1 cellular context compared by ENCODE assay signal in the genomic region with DNA sequence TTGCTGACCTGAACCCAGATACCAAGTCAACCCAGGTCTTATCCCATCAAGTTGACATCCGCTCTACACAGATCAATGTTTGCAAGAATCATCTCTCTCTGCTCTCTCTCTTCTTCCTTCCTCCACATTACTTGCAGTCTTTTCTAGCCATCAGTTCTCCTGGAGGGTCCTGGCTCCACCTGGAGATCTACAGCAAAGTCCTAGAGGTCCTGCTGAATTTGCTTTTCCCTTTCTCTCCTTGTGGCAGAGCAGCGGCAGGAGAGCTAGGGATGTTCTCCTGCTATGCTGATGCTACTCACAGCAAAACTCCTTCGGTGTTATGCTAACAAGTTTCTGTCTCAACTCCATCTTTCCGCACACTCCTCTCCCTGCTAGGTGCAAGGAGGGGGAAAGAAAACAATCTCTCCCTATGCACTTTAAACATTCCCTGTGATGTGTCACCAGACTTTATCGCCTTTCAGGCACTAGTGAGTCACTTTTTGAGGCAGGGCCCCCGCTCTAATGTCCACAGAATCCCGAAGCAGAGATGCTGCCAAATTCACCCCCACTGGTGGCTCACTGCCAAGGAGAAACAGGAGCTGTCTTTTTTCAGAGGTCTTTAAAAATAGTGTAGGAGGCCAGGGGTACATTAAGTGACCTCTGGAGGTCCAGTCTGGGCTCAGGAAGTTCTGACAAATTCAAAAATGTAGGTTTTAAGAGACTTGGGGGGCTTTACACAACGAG.
TF ChIP-seq lines count a peak whose summit lies in the region.

No MANE protein-coding gene starts in this region.

TF ChIP-seq in HepG2, 621 proteins besides CTCF, POLR2A, EP300 and RAD21 (continued from another document and continues in another):
- TF ChIP-seq AFF4 (CRISPR knock-in tag; IDR thresholded peaks at IDR 0.05) (peak; percentile 71), PRMT3 (CRISPR knock-in tag; IDR thresholded peaks at IDR 0.05; ENCODE audit: borderline replicate concordance, low read depth) (no peak), EEA1 (CRISPR knock-in tag; IDR thresholded peaks at IDR 0.05; ENCODE audit: borderline replicate concordance) (no peak), ZFP36L1 (CRISPR knock-in tag; IDR thresholded peaks at IDR 0.05) (0 out of 2 replicates have a peak, but pooled peaks have one; percentile 18), ZBTB20 (CRISPR knock-in tag; IDR thresholded peaks at IDR 0.05; ENCODE audit: borderline replicate concordance, low read depth) (no peak), SMARCE1 (IDR thresholded peaks at IDR 0.05; ENCODE audit: borderline replicate concordance) (no peak), ZNF550 (CRISPR knock-in tag; IDR thresholded peaks at IDR 0.05; ENCODE audit: borderline replicate concordance) (no peak), ZNF17 (CRISPR knock-in tag; IDR thresholded peaks at IDR 0.05) (no peak), SP2 (CRISPR knock-in tag; IDR thresholded peaks at IDR 0.05) (no peak), ZNF674 (CRISPR knock-in tag; IDR thresholded peaks at IDR 0.05; ENCODE audit: low read depth) (no peak), IRX3 (CRISPR knock-in tag; IDR thresholded peaks at IDR 0.05; ENCODE audit: borderline replicate concordance, low read depth) (no peak), ZNF331 (CRISPR knock-in tag; IDR thresholded peaks at IDR 0.05) (peak; percentile 79; the same call in 1 of the 2 replicates), PHF20 (CRISPR knock-in tag; IDR thresholded peaks at IDR 0.05) (no peak), MEF2D (CRISPR knock-in tag; IDR thresholded peaks at IDR 0.05) (no peak), REPIN1 (CRISPR knock-in tag; IDR thresholded peaks at IDR 0.05; ENCODE audit: borderline replicate concordance, low read depth) (no peak), HNRNPK (IDR thresholded peaks at IDR 0.05; ENCODE audit: low read depth, low read length, poor library complexity, severe bottlenecking) (no peak), PLRG1 (conservative IDR thresholded peaks at IDR 0.05) (no peak), ZNF3 (CRISPR knock-in tag; IDR thresholded peaks at IDR 0.05) (no peak), ZNF709 (CRISPR knock-in tag; IDR thresholded peaks at IDR 0.05) (no peak), PHF21A (CRISPR knock-in tag; IDR thresholded peaks at IDR 0.05) (peak; percentile 45; the same call in 1 of the 2 replicates), ZFP82 (CRISPR knock-in tag; IDR thresholded peaks at IDR 0.05; ENCODE audit: borderline replicate concordance) (no peak), SMARCC2 (IDR thresholded peaks at IDR 0.05) (no peak), ZNF251 (CRISPR knock-in tag; IDR thresholded peaks at IDR 0.05) (no peak), ZNF616 (CRISPR knock-in tag; IDR thresholded peaks at IDR 0.05; ENCODE audit: low read depth) (no peak)
- TF ChIP-seq, protein P1, sequence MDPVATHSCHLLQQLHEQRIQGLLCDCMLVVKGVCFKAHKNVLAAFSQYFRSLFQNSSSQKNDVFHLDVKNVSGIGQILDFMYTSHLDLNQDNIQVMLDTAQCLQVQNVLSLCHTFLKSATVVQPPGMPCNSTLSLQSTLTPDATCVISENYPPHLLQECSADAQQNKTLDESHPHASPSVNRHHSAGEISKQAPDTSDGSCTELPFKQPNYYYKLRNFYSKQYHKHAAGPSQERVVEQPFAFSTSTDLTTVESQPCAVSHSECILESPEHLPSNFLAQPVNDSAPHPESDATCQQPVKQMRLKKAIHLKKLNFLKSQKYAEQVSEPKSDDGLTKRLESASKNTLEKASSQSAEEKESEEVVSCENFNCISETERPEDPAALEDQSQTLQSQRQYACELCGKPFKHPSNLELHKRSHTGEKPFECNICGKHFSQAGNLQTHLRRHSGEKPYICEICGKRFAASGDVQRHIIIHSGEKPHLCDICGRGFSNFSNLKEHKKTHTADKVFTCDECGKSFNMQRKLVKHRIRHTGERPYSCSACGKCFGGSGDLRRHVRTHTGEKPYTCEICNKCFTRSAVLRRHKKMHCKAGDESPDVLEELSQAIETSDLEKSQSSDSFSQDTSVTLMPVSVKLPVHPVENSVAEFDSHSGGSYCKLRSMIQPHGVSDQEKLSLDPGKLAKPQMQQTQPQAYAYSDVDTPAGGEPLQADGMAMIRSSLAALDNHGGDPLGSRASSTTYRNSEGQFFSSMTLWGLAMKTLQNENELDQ (CRISPR knock-in tag; IDR thresholded peaks at IDR 0.05; ENCODE audit: borderline replicate concordance) = no peak
- TF ChIP-seq, protein P2, sequence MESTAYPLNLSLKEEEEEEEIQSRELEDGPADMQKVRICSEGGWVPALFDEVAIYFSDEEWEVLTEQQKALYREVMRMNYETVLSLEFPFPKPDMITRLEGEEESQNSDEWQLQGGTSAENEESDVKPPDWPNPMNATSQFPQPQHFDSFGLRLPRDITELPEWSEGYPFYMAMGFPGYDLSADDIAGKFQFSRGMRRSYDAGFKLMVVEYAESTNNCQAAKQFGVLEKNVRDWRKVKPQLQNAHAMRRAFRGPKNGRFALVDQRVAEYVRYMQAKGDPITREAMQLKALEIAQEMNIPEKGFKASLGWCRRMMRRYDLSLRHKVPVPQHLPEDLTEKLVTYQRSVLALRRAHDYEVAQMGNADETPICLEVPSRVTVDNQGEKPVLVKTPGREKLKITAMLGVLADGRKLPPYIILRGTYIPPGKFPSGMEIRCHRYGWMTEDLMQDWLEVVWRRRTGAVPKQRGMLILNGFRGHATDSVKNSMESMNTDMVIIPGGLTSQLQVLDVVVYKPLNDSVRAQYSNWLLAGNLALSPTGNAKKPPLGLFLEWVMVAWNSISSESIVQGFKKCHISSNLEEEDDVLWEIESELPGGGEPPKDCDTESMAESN (CRISPR knock-in tag; conservative IDR thresholded peaks at IDR 0.05) = no peak
- TF ChIP-seq, protein P3, sequence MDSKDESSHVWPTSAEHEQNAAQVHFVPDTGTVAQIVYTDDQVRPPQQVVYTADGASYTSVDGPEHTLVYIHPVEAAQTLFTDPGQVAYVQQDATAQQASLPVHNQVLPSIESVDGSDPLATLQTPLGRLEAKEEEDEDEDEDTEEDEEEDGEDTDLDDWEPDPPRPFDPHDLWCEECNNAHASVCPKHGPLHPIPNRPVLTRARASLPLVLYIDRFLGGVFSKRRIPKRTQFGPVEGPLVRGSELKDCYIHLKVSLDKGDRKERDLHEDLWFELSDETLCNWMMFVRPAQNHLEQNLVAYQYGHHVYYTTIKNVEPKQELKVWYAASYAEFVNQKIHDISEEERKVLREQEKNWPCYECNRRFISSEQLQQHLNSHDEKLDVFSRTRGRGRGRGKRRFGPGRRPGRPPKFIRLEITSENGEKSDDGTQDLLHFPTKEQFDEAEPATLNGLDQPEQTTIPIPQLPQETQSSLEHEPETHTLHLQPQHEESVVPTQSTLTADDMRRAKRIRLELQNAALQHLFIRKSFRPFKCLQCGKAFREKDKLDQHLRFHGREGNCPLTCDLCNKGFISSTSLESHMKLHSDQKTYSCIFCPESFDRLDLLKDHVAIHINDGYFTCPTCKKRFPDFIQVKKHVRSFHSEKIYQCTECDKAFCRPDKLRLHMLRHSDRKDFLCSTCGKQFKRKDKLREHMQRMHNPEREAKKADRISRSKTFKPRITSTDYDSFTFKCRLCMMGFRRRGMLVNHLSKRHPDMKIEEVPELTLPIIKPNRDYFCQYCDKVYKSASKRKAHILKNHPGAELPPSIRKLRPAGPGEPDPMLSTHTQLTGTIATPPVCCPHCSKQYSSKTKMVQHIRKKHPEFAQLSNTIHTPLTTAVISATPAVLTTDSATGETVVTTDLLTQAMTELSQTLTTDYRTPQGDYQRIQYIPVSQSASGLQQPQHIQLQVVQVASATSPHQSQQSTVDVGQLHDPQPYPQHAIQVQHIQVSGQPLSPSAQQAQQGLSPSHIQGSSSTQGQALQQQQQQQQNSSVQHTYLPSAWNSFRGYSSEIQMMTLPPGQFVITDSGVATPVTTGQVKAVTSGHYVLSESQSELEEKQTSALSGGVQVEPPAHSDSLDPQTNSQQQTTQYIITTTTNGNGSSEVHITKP (CRISPR knock-in tag; IDR thresholded peaks at IDR 0.05; ENCODE audit: low read depth) = peak; percentile 86
- TF ChIP-seq, protein P4, sequence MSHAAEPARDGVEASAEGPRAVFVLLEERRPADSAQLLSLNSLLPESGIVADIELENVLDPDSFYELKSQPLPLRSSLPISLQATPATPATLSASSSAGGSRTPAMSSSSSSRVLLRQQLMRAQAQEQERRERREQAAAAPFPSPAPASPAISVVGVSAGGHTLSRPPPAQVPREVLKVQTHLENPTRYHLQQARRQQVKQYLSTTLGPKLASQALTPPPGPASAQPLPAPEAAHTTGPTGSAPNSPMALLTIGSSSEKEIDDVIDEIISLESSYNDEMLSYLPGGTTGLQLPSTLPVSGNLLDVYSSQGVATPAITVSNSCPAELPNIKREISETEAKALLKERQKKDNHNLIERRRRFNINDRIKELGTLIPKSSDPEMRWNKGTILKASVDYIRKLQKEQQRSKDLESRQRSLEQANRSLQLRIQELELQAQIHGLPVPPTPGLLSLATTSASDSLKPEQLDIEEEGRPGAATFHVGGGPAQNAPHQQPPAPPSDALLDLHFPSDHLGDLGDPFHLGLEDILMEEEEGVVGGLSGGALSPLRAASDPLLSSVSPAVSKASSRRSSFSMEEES (CRISPR knock-in tag; IDR thresholded peaks at IDR 0.05) = peak; percentile 80
- TF ChIP-seq, protein P5, sequence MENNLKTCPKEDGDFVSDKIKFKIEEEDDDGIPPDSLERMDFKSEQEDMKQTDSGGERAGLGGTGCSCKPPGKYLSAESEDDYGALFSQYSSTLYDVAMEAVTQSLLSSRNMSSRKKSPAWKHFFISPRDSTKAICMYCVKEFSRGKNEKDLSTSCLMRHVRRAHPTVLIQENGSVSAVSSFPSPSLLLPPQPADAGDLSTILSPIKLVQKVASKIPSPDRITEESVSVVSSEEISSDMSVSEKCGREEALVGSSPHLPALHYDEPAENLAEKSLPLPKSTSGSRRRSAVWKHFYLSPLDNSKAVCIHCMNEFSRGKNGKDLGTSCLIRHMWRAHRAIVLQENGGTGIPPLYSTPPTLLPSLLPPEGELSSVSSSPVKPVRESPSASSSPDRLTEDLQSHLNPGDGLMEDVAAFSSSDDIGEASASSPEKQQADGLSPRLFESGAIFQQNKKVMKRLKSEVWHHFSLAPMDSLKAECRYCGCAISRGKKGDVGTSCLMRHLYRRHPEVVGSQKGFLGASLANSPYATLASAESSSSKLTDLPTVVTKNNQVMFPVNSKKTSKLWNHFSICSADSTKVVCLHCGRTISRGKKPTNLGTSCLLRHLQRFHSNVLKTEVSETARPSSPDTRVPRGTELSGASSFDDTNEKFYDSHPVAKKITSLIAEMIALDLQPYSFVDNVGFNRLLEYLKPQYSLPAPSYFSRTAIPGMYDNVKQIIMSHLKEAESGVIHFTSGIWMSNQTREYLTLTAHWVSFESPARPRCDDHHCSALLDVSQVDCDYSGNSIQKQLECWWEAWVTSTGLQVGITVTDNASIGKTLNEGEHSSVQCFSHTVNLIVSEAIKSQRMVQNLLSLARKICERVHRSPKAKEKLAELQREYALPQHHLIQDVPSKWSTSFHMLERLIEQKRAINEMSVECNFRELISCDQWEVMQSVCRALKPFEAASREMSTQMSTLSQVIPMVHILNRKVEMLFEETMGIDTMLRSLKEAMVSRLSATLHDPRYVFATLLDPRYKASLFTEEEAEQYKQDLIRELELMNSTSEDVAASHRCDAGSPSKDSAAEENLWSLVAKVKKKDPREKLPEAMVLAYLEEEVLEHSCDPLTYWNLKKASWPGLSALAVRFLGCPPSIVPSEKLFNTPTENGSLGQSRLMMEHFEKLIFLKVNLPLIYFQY (CRISPR knock-in tag; IDR thresholded peaks at IDR 0.05; ENCODE audit: borderline replicate concordance) = no peak
- TF ChIP-seq, protein P6, sequence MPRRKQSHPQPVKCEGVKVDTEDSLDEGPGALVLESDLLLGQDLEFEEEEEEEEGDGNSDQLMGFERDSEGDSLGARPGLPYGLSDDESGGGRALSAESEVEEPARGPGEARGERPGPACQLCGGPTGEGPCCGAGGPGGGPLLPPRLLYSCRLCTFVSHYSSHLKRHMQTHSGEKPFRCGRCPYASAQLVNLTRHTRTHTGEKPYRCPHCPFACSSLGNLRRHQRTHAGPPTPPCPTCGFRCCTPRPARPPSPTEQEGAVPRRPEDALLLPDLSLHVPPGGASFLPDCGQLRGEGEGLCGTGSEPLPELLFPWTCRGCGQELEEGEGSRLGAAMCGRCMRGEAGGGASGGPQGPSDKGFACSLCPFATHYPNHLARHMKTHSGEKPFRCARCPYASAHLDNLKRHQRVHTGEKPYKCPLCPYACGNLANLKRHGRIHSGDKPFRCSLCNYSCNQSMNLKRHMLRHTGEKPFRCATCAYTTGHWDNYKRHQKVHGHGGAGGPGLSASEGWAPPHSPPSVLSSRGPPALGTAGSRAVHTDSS (CRISPR knock-in tag; conservative IDR thresholded peaks at IDR 0.05) = no peak
- TF ChIP-seq, protein P7, sequence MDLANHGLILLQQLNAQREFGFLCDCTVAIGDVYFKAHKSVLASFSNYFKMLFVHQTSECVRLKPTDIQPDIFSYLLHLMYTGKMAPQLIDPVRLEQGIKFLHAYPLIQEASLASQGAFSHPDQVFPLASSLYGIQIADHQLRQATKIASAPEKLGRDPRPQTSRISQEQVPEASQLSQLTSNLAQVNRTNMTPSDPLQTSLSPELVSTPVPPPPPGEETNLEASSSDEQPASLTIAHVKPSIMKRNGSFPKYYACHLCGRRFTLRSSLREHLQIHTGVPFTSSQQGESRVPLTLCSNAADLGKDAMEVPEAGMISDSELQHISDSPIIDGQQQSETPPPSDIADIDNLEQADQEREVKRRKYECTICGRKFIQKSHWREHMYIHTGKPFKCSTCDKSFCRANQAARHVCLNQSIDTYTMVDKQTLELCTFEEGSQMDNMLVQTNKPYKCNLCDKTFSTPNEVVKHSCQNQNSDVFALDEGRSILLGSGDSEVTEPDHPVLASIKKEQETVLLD (CRISPR knock-in tag; IDR thresholded peaks at IDR 0.05; ENCODE audit: low read depth) = no peak
